1 cellular context compared by ENCODE assay signal in the genomic region with DNA sequence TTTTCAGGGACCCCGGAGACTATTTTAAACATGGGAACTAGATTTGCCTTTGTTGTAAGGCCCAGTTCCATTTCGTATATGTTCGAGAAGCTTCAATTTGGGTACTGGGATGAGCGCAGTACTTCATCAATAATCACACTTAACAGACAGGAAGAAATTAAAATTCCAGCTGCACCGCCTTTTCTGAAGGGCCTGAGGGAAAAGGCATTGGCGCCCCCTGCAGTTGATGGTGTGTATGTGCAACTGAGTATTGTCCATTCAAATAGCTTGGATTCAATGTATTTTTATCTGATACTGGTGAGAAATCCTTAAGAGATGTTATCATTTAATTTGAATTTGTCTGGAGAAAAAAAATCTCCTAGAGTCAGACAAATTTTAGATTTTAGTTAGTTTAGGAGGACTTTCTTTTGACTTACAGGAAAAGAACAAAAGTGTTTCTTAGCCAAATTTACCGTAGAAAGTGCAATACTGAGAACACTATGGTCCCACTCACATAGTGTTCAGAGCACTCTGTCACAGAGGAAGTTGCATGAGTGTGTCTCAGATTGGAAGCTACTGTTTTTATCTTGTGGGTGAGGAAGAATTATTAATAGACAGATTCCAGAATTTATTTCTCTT.
TF ChIP-seq lines count a peak whose summit lies in the region.

No MANE protein-coding gene starts in this region.

TF ChIP-seq in K562, 482 proteins besides CTCF, POLR2A, EP300 and RAD21 (continued from another document and continues in another):
- TF ChIP-seq, protein P1, sequence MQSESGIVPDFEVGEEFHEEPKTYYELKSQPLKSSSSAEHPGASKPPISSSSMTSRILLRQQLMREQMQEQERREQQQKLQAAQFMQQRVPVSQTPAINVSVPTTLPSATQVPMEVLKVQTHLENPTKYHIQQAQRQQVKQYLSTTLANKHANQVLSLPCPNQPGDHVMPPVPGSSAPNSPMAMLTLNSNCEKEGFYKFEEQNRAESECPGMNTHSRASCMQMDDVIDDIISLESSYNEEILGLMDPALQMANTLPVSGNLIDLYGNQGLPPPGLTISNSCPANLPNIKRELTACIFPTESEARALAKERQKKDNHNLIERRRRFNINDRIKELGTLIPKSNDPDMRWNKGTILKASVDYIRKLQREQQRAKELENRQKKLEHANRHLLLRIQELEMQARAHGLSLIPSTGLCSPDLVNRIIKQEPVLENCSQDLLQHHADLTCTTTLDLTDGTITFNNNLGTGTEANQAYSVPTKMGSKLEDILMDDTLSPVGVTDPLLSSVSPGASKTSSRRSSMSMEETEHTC (IDR thresholded peaks at IDR 0.05), result no peak
- TF ChIP-seq NBN (IDR thresholded peaks at IDR 0.05; ENCODE audit: low read depth) (no peak), MCM3 (IDR thresholded peaks at IDR 0.05) (no peak), TCF3 (CRISPR knock-in tag; IDR thresholded peaks at IDR 0.05) (no peak), ZNF507 (tag; conservative IDR thresholded peaks at IDR 0.05) (no peak), SETDB1 (IDR thresholded peaks at IDR 0.05; ENCODE audit: low read length) (no peak), NCOA4 (IDR thresholded peaks at IDR 0.05; ENCODE audit: partially characterized antibody) (no peak), XRCC5 (IDR thresholded peaks at IDR 0.05; ENCODE audit: low read depth, low read length) (no peak), CAMTA2 (CRISPR knock-in tag; conservative IDR thresholded peaks at IDR 0.05) (no peak), GABPA (tag; conservative IDR thresholded peaks at IDR 0.05; ENCODE audit: low read depth) (no peak), SUPT5H (IDR thresholded peaks at IDR 0.05) (no peak), MIER1 (IDR thresholded peaks at IDR 0.05; ENCODE audit: low read depth) (no peak), FOXJ3 (CRISPR knock-in tag; IDR thresholded peaks at IDR 0.05) (no peak), EGR1 (conservative IDR thresholded peaks at IDR 0.05) (no peak), KLF16 (IDR thresholded peaks at IDR 0.05) (0 out of 2 replicates have a peak, but pooled peaks have one; percentile 35), TBP (optimal IDR thresholded peaks at IDR 0.05; ENCODE audit: low read depth, low read length) (no peak), DMBX1 (CRISPR knock-in tag; IDR thresholded peaks at IDR 0.05; ENCODE audit: borderline replicate concordance) (no peak), MYBL2 (IDR thresholded peaks at IDR 0.05; ENCODE audit: low read depth) (no peak), MYBL2 (CRISPR knock-in tag; IDR thresholded peaks at IDR 0.05; ENCODE audit: borderline replicate concordance) (no peak)
- TF ChIP-seq, protein P2, sequence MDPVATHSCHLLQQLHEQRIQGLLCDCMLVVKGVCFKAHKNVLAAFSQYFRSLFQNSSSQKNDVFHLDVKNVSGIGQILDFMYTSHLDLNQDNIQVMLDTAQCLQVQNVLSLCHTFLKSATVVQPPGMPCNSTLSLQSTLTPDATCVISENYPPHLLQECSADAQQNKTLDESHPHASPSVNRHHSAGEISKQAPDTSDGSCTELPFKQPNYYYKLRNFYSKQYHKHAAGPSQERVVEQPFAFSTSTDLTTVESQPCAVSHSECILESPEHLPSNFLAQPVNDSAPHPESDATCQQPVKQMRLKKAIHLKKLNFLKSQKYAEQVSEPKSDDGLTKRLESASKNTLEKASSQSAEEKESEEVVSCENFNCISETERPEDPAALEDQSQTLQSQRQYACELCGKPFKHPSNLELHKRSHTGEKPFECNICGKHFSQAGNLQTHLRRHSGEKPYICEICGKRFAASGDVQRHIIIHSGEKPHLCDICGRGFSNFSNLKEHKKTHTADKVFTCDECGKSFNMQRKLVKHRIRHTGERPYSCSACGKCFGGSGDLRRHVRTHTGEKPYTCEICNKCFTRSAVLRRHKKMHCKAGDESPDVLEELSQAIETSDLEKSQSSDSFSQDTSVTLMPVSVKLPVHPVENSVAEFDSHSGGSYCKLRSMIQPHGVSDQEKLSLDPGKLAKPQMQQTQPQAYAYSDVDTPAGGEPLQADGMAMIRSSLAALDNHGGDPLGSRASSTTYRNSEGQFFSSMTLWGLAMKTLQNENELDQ (CRISPR knock-in tag; IDR thresholded peaks at IDR 0.05; ENCODE audit: borderline replicate concordance), result no peak
- TF ChIP-seq, protein P3, sequence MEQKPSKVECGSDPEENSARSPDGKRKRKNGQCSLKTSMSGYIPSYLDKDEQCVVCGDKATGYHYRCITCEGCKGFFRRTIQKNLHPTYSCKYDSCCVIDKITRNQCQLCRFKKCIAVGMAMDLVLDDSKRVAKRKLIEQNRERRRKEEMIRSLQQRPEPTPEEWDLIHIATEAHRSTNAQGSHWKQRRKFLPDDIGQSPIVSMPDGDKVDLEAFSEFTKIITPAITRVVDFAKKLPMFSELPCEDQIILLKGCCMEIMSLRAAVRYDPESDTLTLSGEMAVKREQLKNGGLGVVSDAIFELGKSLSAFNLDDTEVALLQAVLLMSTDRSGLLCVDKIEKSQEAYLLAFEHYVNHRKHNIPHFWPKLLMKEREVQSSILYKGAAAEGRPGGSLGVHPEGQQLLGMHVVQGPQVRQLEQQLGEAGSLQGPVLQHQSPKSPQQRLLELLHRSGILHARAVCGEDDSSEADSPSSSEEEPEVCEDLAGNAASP (IDR thresholded peaks at IDR 0.05), result no peak
- TF ChIP-seq, protein P4, sequence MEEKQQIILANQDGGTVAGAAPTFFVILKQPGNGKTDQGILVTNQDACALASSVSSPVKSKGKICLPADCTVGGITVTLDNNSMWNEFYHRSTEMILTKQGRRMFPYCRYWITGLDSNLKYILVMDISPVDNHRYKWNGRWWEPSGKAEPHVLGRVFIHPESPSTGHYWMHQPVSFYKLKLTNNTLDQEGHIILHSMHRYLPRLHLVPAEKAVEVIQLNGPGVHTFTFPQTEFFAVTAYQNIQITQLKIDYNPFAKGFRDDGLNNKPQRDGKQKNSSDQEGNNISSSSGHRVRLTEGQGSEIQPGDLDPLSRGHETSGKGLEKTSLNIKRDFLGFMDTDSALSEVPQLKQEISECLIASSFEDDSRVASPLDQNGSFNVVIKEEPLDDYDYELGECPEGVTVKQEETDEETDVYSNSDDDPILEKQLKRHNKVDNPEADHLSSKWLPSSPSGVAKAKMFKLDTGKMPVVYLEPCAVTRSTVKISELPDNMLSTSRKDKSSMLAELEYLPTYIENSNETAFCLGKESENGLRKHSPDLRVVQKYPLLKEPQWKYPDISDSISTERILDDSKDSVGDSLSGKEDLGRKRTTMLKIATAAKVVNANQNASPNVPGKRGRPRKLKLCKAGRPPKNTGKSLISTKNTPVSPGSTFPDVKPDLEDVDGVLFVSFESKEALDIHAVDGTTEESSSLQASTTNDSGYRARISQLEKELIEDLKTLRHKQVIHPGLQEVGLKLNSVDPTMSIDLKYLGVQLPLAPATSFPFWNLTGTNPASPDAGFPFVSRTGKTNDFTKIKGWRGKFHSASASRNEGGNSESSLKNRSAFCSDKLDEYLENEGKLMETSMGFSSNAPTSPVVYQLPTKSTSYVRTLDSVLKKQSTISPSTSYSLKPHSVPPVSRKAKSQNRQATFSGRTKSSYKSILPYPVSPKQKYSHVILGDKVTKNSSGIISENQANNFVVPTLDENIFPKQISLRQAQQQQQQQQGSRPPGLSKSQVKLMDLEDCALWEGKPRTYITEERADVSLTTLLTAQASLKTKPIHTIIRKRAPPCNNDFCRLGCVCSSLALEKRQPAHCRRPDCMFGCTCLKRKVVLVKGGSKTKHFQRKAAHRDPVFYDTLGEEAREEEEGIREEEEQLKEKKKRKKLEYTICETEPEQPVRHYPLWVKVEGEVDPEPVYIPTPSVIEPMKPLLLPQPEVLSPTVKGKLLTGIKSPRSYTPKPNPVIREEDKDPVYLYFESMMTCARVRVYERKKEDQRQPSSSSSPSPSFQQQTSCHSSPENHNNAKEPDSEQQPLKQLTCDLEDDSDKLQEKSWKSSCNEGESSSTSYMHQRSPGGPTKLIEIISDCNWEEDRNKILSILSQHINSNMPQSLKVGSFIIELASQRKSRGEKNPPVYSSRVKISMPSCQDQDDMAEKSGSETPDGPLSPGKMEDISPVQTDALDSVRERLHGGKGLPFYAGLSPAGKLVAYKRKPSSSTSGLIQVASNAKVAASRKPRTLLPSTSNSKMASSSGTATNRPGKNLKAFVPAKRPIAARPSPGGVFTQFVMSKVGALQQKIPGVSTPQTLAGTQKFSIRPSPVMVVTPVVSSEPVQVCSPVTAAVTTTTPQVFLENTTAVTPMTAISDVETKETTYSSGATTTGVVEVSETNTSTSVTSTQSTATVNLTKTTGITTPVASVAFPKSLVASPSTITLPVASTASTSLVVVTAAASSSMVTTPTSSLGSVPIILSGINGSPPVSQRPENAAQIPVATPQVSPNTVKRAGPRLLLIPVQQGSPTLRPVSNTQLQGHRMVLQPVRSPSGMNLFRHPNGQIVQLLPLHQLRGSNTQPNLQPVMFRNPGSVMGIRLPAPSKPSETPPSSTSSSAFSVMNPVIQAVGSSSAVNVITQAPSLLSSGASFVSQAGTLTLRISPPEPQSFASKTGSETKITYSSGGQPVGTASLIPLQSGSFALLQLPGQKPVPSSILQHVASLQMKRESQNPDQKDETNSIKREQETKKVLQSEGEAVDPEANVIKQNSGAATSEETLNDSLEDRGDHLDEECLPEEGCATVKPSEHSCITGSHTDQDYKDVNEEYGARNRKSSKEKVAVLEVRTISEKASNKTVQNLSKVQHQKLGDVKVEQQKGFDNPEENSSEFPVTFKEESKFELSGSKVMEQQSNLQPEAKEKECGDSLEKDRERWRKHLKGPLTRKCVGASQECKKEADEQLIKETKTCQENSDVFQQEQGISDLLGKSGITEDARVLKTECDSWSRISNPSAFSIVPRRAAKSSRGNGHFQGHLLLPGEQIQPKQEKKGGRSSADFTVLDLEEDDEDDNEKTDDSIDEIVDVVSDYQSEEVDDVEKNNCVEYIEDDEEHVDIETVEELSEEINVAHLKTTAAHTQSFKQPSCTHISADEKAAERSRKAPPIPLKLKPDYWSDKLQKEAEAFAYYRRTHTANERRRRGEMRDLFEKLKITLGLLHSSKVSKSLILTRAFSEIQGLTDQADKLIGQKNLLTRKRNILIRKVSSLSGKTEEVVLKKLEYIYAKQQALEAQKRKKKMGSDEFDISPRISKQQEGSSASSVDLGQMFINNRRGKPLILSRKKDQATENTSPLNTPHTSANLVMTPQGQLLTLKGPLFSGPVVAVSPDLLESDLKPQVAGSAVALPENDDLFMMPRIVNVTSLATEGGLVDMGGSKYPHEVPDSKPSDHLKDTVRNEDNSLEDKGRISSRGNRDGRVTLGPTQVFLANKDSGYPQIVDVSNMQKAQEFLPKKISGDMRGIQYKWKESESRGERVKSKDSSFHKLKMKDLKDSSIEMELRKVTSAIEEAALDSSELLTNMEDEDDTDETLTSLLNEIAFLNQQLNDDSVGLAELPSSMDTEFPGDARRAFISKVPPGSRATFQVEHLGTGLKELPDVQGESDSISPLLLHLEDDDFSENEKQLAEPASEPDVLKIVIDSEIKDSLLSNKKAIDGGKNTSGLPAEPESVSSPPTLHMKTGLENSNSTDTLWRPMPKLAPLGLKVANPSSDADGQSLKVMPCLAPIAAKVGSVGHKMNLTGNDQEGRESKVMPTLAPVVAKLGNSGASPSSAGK (IDR thresholded peaks at IDR 0.05), result no peak
- TF ChIP-seq, protein P5, sequence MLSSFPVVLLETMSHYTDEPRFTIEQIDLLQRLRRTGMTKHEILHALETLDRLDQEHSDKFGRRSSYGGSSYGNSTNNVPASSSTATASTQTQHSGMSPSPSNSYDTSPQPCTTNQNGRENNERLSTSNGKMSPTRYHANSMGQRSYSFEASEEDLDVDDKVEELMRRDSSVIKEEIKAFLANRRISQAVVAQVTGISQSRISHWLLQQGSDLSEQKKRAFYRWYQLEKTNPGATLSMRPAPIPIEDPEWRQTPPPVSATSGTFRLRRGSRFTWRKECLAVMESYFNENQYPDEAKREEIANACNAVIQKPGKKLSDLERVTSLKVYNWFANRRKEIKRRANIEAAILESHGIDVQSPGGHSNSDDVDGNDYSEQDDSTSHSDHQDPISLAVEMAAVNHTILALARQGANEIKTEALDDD (IDR thresholded peaks at IDR 0.05), result no peak
- TF ChIP-seq, protein P6, sequence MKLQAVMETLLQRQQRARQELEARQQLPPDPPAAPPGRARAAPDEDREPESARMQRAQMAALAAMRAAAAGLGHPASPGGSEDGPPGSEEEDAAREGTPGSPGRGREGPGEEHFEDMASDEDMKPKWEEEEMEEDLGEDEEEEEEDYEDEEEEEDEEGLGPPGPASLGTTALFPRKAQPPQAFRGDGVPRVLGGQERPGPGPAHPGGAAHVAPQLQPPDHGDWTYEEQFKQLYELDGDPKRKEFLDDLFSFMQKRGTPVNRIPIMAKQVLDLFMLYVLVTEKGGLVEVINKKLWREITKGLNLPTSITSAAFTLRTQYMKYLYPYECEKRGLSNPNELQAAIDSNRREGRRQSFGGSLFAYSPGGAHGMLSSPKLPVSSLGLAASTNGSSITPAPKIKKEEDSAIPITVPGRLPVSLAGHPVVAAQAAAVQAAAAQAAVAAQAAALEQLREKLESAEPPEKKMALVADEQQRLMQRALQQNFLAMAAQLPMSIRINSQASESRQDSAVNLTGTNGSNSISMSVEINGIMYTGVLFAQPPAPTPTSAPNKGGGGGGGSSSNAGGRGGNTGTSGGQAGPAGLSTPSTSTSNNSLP (IDR thresholded peaks at IDR 0.05; ENCODE audit: borderline replicate concordance, low read depth, low read length), result peak; percentile 71; the same call in 1 of the 2 replicates
- TF ChIP-seq, protein P7, sequence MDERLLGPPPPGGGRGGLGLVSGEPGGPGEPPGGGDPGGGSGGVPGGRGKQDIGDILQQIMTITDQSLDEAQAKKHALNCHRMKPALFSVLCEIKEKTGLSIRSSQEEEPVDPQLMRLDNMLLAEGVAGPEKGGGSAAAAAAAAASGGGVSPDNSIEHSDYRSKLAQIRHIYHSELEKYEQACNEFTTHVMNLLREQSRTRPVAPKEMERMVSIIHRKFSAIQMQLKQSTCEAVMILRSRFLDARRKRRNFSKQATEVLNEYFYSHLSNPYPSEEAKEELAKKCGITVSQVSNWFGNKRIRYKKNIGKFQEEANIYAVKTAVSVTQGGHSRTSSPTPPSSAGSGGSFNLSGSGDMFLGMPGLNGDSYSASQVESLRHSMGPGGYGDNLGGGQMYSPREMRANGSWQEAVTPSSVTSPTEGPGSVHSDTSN (CRISPR knock-in tag; IDR thresholded peaks at IDR 0.05; ENCODE audit: low read depth), result no peak
- TF ChIP-seq, protein P7 (tag; conservative IDR thresholded peaks at IDR 0.05; ENCODE audit: low read depth), result no peak
- TF ChIP-seq, protein P8, sequence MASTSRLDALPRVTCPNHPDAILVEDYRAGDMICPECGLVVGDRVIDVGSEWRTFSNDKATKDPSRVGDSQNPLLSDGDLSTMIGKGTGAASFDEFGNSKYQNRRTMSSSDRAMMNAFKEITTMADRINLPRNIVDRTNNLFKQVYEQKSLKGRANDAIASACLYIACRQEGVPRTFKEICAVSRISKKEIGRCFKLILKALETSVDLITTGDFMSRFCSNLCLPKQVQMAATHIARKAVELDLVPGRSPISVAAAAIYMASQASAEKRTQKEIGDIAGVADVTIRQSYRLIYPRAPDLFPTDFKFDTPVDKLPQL (IDR thresholded peaks at IDR 0.05; ENCODE audit: extremely low read depth, insufficient read length), result no peak
